In genomic region chr12:65602579-65603295, GRCh38 we compare ENCODE assay signal across 8 cellular contexts.
DNase-seq lines count a peak whose midpoint lies in the region; ATAC-seq and TF ChIP-seq lines count a peak whose summit lies in the region.

No MANE protein-coding gene starts in this region.

- no peaks in the 10 kb centered on the region for H3K4me1 Mint-ChIP-seq in activated CD8-positive, alpha-beta T cell treated with anti-CD3 and anti-CD28 coated beads, Interleukin-2, amount 10 ng/mL, durations not matched to agents 7 days and 5 days (ENCODE audit: low read depth)
- H3K4me1 Mint-ChIP-seq in neural crest cell (peaks cover 9% of the 10 kb centered on the region), type B pancreatic cell (ENCODE audit: unreplicated experiment) (peaks cover 33% of the 10 kb centered on the region)

- H3K27me3 Mint-ChIP-seq in activated CD8-positive, alpha-beta T cell treated with anti-CD3 and anti-CD28 coated beads, Interleukin-2, amount 10 ng/mL, durations not matched to agents 7 days and 5 days (ENCODE audit: low read depth), result peaks cover 6% of the 10 kb centered on the region
- no peaks in the 10 kb centered on the region for H3K27me3 Mint-ChIP-seq in neural crest cell (ENCODE audit: low read depth)
- peaks cover 10% of the 10 kb centered on the region for H3K27me3 Mint-ChIP-seq in type B pancreatic cell

- POLR2A ChIA-PET in activated CD8-positive, alpha-beta T cell treated with anti-CD3 and anti-CD28 coated beads, Interleukin-2, amount 10 ng/mL, durations not matched to agents 7 days and 5 days (lab: Charles Lee), result no interaction called here

- TF ChIP-seq POLR2A in NB4 (IDR thresholded peaks at IDR 0.05; ENCODE audit: extremely low read depth, insufficient read length), result no peak

- CTCF ChIA-PET in activated CD8-positive, alpha-beta T cell treated with anti-CD3 and anti-CD28 coated beads, Interleukin-2, amount 10 ng/mL, durations not matched to agents 7 days and 5 days (lab: Charles Lee), result interaction anchor here (0.8 to 1.8 kb wide), 6 partner anchors 9 to 433 kb away, joined by 3 to 5 read pairs (median 4); no protein-coding TSS in a partner anchor

- no peak overlapping the region for H3K4me3 Mint-ChIP-seq in activated CD8-positive, alpha-beta T cell treated with anti-CD3 and anti-CD28 coated beads, Interleukin-2, amount 10 ng/mL, durations not matched to agents 7 days and 5 days
- H3K4me3 Mint-ChIP-seq in neural crest cell (no peak overlapping the region), type B pancreatic cell (peak overlapping the region; percentile 46)

- ATAC-seq in GM21367 (IDR thresholded peaks at IDR 0.05; ENCODE audit: unreplicated experiment) (peak; percentile 92), GM19023 (IDR thresholded peaks at IDR 0.05; ENCODE audit: unreplicated experiment) (no peak)
- peak; percentile 53 for ATAC-seq in activated CD8-positive, alpha-beta T cell treated with anti-CD3 and anti-CD28 coated beads, Interleukin-2, amount 10 ng/mL, durations not matched to agents 7 days and 5 days

- DNase-seq in COLO668 (lab: John Stamatoyannopoulos, UW; ENCODE audit: unreplicated experiment), result peak; percentile 77
- peak; percentile 79 for DNase-seq in NB4 (ENCODE audit: low read depth)
- DNase-seq in activated CD8-positive, alpha-beta T cell treated with anti-CD3 and anti-CD28 coated beads, Interleukin-2, amount 10 ng/mL, durations not matched to agents 7 days and 5 days, result peak; percentile 47
- peak; percentile 97 for DNase-seq in fibroblast of villous mesenchyme (ENCODE audit: low read depth)
- DNase-seq in neural crest cell (ENCODE audit: low read depth, low spot score), result peak; percentile 77
- DNase-seq in type B pancreatic cell (ENCODE audit: extremely low spot score, unreplicated experiment), result no peak

- no peak overlapping the region for H3K27ac Mint-ChIP-seq in activated CD8-positive, alpha-beta T cell treated with anti-CD3 and anti-CD28 coated beads, Interleukin-2, amount 10 ng/mL, durations not matched to agents 7 days and 5 days
- H3K27ac Mint-ChIP-seq in neural crest cell (ENCODE audit: unreplicated experiment) (no peak overlapping the region), type B pancreatic cell (no peak overlapping the region)

- H3K4me3 ChIP-seq in NB4 (ENCODE audit: low read depth, low read length), result no peak overlapping the region
- peak overlapping the region; percentile 58 for H3K4me3 ChIP-seq in fibroblast of villous mesenchyme (ENCODE audit: low read depth, low read length)

- TF ChIP-seq CTCF in NB4 (IDR thresholded peaks at IDR 0.05; ENCODE audit: low read depth, low read length) (peak; percentile 81), fibroblast of villous mesenchyme (IDR thresholded peaks at IDR 0.05; ENCODE audit: insufficient read depth, low read depth, low read length) (peak; percentile 83), neural crest cell (conservative IDR thresholded peaks at IDR 0.05) (peak; percentile 72), type B pancreatic cell (conservative IDR thresholded peaks at IDR 0.05) (peak; percentile 81)

- H3K36me3 Mint-ChIP-seq in activated CD8-positive, alpha-beta T cell treated with anti-CD3 and anti-CD28 coated beads, Interleukin-2, amount 10 ng/mL, durations not matched to agents 7 days and 5 days (ENCODE audit: low read depth), result no peaks in the 10 kb centered on the region
- no peaks in the 10 kb centered on the region for H3K36me3 Mint-ChIP-seq in neural crest cell (ENCODE audit: low read depth)
- no peaks in the 10 kb centered on the region for H3K36me3 Mint-ChIP-seq in type B pancreatic cell

- H3K9me3 Mint-ChIP-seq in activated CD8-positive, alpha-beta T cell treated with anti-CD3 and anti-CD28 coated beads, Interleukin-2, amount 10 ng/mL, durations not matched to agents 7 days and 5 days (ENCODE audit: insufficient read depth), result no peaks in the 10 kb centered on the region
- H3K9me3 Mint-ChIP-seq in neural crest cell (peaks cover 6% of the 10 kb centered on the region), type B pancreatic cell (peaks cover 6% of the 10 kb centered on the region)
